In genomic region chr3:30400924-30401323, GRCh38 we compare ENCODE assay signal across 24 cellular contexts.
DNase-seq lines count a peak whose midpoint lies in the region; ATAC-seq, FAIRE-seq and TF ChIP-seq lines count a peak whose summit lies in the region.
"Had no signal": no experiment of that assay in that cellular context is flagged by ENCODE, and none has a peak within 500 bp of the region (broad histone marks: within the 10 kb centered on the region; RNA-seq: fewer than 3 reads in every experiment).

No MANE protein-coding gene starts in this region.

- no peaks in the 10 kb centered on the region for H3K4me1 ChIP-seq in small intestine (ENCODE audit: control insufficient read depth in 2 of 2, insufficient read depth in 1 of 2, low read depth in 1 of 2, low read length in 1 of 2)
- H3K4me1 ChIP-seq: esophagus squamous epithelium had no signal

- H3K36me3 ChIP-seq in small intestine (ENCODE audit: control insufficient read depth in 2 of 2, insufficient read depth in 2 of 2, low read length in 2 of 2) = no peaks in the 10 kb centered on the region
- H3K36me3 ChIP-seq: BLaER1 treated with 17β-estradiol and CSF1 and Interleukin-3, amounts not matched to agents 10 nM and 100 nM; cardiac muscle cell; esophagus squamous epithelium had no signal

- FAIRE-seq in small intestine (lab: Jason Lieb, UNC) = no peak

- DNase-seq in NCI-H748 (lab: John Stamatoyannopoulos, UW; ENCODE audit: unreplicated experiment) = peak; percentile 3
- no peak for DNase-seq in NCI-H748 treated with DMSO at 0.1 percent for 48 hours (lab: John Stamatoyannopoulos, UW)
- peak; percentile 15 for DNase-seq in astrocyte of the spinal cord (ENCODE audit: low read depth, low spot score)
- no peak for DNase-seq in left lobe of liver (ENCODE audit: low spot score)
- peak; percentile 5 for DNase-seq in small intestine
- DNase-seq in H4 (ENCODE audit: low spot score) = no peak
- no peak for DNase-seq in NCI-H510A (lab: John Stamatoyannopoulos, UW)
- DNase-seq: 8988T; activated CD4-positive, alpha-beta T cell treated with anti-CD3 and anti-CD28 coated beads for 1 hour; effector CD4-positive, alpha-beta T cell; esophagus squamous epithelium; hippocampal formation; KBM-7; NCI-H1048; NCI-H2107; NCI-H69; PC-9; stimulated activated CD4-positive, alpha-beta T cell treated with anti-CD3 and anti-CD28 coated beads, Interleukin-4, amount 100 ng/mL, for 4 hours; T1000 had no signal

- ATAC-seq in left lobe of liver = peak; percentile 29
- no peak for ATAC-seq in HG03139 (IDR thresholded peaks at IDR 0.05; ENCODE audit: unreplicated experiment)
- ATAC-seq: activated T-helper 17 cell treated with anti-CD3 and anti-CD28 coated beads, Interleukin-2, amount 50 U/mL, for 72 hours had no signal

- H3K27me3 ChIP-seq in small intestine (ENCODE audit: control insufficient read depth in 2 of 2, insufficient read depth in 2 of 2, low read length in 2 of 2) = no peaks in the 10 kb centered on the region
- H3K27me3 ChIP-seq: BLaER1 treated with 17β-estradiol and CSF1 and Interleukin-3, amounts not matched to agents 10 nM and 100 nM; cardiac muscle cell; esophagus squamous epithelium had no signal

- H3K9me3 ChIP-seq in small intestine (ENCODE audit: control insufficient read depth, low read depth) = no peaks in the 10 kb centered on the region
- H3K9me3 ChIP-seq: esophagus squamous epithelium had no signal

- TF ChIP-seq CTCF in astrocyte of the spinal cord (IDR thresholded peaks at IDR 0.05; ENCODE audit: low read depth, low read length) = no peak

- H3K4me3 ChIP-seq in astrocyte of the spinal cord (ENCODE audit: low read depth, low read length) = no peak overlapping the region
- no peak overlapping the region for H3K4me3 ChIP-seq in small intestine (ENCODE audit: low read depth in 1 of 2, low read length in 2 of 2)
- H3K4me3 ChIP-seq: BLaER1 treated with 17β-estradiol and CSF1 and Interleukin-3, amounts not matched to agents 10 nM and 100 nM; cardiac muscle cell; esophagus squamous epithelium; PC-9; skin epidermis had no signal

- no peak overlapping the region for H3K27ac ChIP-seq in small intestine (ENCODE audit: low read depth in 1 of 2, low read length in 1 of 2)
- H3K27ac ChIP-seq: BLaER1 treated with 17β-estradiol and CSF1 and Interleukin-3, amounts not matched to agents 10 nM and 100 nM; cardiac muscle cell; esophagus squamous epithelium; PC-9; skin epidermis had no signal

- in situ Hi-C loops in astrocyte of the spinal cord (cut with HindIII; ENCODE audit: low sequenced_read_pairs) = no loop called here

- 28 to 35% (median 33%) methylated on average over 3 of the region's 3 CpGs for WGBS in small intestine, 3 donors

Comparison
In these comparisons a context has a peak if more than half of its experiments do, and no peak if none do; other contexts are left out.
1. DNase-seq: peak in NCI-H748 (single experiment), astrocyte of the spinal cord (single experiment) and small intestine (single experiment); none in NCI-H748 treated with DMSO at 0.1 percent for 48 hours (single experiment), left lobe of liver (single experiment), H4 (single experiment) and NCI-H510A (single experiment).